ENCODE assay signal across 1 cellular context in the genomic region with DNA sequence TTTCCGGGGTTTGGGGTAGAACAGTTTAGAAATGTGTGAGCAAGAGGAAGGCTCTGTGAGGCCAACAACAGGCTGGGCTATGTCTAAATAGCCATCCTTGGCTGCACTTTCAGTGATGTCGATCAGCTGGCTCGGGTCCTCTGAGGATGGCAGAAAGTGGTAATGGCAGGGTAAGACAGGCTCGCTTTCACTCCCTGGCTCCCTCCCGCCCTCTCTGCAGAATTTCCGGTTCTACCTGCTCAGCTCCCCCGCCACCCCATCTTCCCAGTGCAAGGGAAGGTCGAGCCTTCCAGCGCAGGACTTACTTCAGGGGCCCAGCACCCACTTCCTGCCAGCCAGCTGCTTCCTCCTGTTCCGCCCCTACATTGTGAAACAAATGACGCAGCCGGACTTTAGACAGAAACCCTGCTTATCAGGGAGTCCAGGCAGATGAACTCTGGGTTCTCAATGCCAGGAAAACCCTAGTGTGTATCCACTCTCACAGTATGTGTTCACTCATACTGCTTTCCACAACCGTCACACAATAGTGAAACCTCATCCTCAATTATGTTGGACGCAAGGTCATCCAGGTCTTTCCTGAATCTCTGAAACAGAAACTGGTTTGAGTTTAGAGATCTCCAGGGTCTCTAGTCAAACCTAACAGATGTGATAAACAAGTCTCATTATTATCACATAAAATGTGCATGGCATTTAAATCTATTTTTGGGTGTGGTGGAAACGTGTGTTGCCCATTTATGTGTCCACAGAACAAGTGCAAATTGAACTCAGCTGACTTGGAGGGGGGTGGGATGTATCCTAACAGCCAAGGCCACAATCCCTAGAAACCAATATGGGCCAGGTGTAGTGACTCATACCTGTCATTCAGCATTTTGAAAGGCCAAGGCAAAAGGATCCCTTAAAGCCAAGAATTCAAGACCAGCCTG.
TF ChIP-seq lines count a peak whose summit lies in the region.

No MANE protein-coding gene starts in this region.

TF ChIP-seq in A549, 52 proteins besides CTCF, POLR2A, EP300 and RAD21 (continued from another document):
- TF ChIP-seq ZNF302 (CRISPR knock-in tag; IDR thresholded peaks at IDR 0.05) (no peak), PHF8 (IDR thresholded peaks at IDR 0.05; ENCODE audit: borderline replicate concordance, low read depth) (0 out of 2 replicates have a peak, but pooled peaks have one; percentile 24), NFE2L2 (conservative IDR thresholded peaks at IDR 0.05; ENCODE audit: low read length) (no peak), MAX (IDR thresholded peaks at IDR 0.05) (peak; percentile 46), ZC3H11A (IDR thresholded peaks at IDR 0.05) (no peak), JUN (IDR thresholded peaks at IDR 0.05) (peak; percentile 65 to 85; a peak in 4 of 5 replicates), RNF2 (IDR thresholded peaks at IDR 0.05; ENCODE audit: borderline replicate concordance, low read depth) (no peak), POLR2AphosphoS2 (conservative IDR thresholded peaks at IDR 0.05; ENCODE audit: low read length) (no peak), ELK1 (IDR thresholded peaks at IDR 0.05; ENCODE audit: low read depth, low read length) (no peak), ZFP36 (IDR thresholded peaks at IDR 0.05; ENCODE audit: borderline replicate concordance, partially characterized antibody) (no peak), E2F6 (IDR thresholded peaks at IDR 0.05; ENCODE audit: borderline replicate concordance, low read depth) (peak; percentile 50; the same call in 1 of the 2 replicates), SREBF2 (IDR thresholded peaks at IDR 0.05) (no peak), HMGXB4 (CRISPR knock-in tag; IDR thresholded peaks at IDR 0.05; ENCODE audit: borderline replicate concordance) (no peak), EHF (CRISPR knock-in tag; IDR thresholded peaks at IDR 0.05) (no peak), SMC3 (IDR thresholded peaks at IDR 0.05) (0 out of 3 replicates have a peak, but pooled peaks have one; percentile 11), TP53 (CRISPR knock-in tag; IDR thresholded peaks at IDR 0.05) (no peak), ESRRA (IDR thresholded peaks at IDR 0.05; ENCODE audit: borderline replicate concordance, low read length) (peak; percentile 33; the same call in 1 of the 2 replicates), EHMT2 (IDR thresholded peaks at IDR 0.05; ENCODE audit: low read depth) (no peak), HES2 (IDR thresholded peaks at IDR 0.05) (peak; percentile 4; the same call in 1 of the 2 replicates)
- TF ChIP-seq, protein P1, sequence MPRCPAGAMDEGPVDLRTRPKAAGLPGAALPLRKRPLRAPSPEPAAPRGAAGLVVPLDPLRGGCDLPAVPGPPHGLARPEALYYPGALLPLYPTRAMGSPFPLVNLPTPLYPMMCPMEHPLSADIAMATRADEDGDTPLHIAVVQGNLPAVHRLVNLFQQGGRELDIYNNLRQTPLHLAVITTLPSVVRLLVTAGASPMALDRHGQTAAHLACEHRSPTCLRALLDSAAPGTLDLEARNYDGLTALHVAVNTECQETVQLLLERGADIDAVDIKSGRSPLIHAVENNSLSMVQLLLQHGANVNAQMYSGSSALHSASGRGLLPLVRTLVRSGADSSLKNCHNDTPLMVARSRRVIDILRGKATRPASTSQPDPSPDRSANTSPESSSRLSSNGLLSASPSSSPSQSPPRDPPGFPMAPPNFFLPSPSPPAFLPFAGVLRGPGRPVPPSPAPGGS (IDR thresholded peaks at IDR 0.05) = 0 out of 3 replicates have a peak, but pooled peaks have one; percentile 23
- TF ChIP-seq, protein P2, sequence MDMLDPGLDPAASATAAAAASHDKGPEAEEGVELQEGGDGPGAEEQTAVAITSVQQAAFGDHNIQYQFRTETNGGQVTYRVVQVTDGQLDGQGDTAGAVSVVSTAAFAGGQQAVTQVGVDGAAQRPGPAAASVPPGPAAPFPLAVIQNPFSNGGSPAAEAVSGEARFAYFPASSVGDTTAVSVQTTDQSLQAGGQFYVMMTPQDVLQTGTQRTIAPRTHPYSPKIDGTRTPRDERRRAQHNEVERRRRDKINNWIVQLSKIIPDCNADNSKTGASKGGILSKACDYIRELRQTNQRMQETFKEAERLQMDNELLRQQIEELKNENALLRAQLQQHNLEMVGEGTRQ (IDR thresholded peaks at IDR 0.05) = no peak
- TF ChIP-seq, protein P3, sequence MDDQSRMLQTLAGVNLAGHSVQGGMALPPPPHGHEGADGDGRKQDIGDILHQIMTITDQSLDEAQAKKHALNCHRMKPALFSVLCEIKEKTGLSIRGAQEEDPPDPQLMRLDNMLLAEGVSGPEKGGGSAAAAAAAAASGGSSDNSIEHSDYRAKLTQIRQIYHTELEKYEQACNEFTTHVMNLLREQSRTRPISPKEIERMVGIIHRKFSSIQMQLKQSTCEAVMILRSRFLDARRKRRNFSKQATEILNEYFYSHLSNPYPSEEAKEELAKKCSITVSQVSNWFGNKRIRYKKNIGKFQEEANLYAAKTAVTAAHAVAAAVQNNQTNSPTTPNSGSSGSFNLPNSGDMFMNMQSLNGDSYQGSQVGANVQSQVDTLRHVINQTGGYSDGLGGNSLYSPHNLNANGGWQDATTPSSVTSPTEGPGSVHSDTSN (IDR thresholded peaks at IDR 0.05) = no peak; the same call in 1 of the 2 replicates
- TF ChIP-seq, protein P4, sequence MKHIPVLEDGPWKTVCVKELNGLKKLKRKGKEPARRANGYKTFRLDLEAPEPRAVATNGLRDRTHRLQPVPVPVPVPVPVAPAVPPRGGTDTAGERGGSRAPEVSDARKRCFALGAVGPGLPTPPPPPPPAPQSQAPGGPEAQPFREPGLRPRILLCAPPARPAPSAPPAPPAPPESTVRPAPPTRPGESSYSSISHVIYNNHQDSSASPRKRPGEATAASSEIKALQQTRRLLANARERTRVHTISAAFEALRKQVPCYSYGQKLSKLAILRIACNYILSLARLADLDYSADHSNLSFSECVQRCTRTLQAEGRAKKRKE (CRISPR knock-in tag; IDR thresholded peaks at IDR 0.05; ENCODE audit: low read depth) = no peak
- TF ChIP-seq, protein P5, sequence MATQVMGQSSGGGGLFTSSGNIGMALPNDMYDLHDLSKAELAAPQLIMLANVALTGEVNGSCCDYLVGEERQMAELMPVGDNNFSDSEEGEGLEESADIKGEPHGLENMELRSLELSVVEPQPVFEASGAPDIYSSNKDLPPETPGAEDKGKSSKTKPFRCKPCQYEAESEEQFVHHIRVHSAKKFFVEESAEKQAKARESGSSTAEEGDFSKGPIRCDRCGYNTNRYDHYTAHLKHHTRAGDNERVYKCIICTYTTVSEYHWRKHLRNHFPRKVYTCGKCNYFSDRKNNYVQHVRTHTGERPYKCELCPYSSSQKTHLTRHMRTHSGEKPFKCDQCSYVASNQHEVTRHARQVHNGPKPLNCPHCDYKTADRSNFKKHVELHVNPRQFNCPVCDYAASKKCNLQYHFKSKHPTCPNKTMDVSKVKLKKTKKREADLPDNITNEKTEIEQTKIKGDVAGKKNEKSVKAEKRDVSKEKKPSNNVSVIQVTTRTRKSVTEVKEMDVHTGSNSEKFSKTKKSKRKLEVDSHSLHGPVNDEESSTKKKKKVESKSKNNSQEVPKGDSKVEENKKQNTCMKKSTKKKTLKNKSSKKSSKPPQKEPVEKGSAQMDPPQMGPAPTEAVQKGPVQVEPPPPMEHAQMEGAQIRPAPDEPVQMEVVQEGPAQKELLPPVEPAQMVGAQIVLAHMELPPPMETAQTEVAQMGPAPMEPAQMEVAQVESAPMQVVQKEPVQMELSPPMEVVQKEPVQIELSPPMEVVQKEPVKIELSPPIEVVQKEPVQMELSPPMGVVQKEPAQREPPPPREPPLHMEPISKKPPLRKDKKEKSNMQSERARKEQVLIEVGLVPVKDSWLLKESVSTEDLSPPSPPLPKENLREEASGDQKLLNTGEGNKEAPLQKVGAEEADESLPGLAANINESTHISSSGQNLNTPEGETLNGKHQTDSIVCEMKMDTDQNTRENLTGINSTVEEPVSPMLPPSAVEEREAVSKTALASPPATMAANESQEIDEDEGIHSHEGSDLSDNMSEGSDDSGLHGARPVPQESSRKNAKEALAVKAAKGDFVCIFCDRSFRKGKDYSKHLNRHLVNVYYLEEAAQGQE (IDR thresholded peaks at IDR 0.05) = no peak
